Comparison of ENCODE assay signal across 25 cellular contexts in the genomic region with DNA sequence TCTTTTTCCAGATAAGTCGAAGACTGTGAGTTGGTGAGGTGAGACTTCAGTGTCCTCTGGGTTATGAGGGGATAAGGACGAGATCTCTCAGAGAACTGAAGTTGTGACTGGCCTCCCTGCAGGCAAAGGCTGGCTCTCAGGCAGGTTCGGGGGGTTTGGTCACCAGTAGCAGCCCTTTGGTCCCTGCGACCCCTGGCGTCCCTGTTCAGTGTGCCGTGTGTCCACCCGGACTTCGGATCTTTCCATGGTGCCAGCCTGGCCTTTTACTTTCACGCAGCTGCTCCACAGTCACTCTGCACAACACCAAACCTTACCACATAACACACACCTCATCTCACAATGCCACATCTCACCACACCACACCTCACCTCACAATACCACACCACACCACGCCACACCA.
DNase-seq lines count a peak whose midpoint lies in the region; ATAC-seq lines count a peak whose summit lies in the region.
"Had no signal": no experiment of that assay in that cellular context is flagged by ENCODE, and none has a peak within 500 bp of the region (broad histone marks: within the 10 kb centered on the region; RNA-seq: fewer than 3 reads in every experiment).

No MANE protein-coding gene starts in this region.

- DNase-seq in cardiac septum (ENCODE audit: low spot score) = peak; percentile 63
- DNase-seq in right cardiac atrium = no peak
- peak; percentile 30 for DNase-seq in ecto neural progenitor cell (ENCODE audit: low spot score)
- DNase-seq in iPS-NIHi7 (ENCODE audit: extremely low spot score) = peak; percentile 8
- peak; percentile 30 for DNase-seq in ureter (ENCODE audit: low spot score)
- no peak for DNase-seq in effector memory CD4-positive, alpha-beta T cell
- no peak for DNase-seq in SHP77 treated with DMSO at 0.1 percent for 48 hours (lab: John Stamatoyannopoulos, UW)
- DNase-seq: AML-193; CD4-positive, alpha-beta T cell; DMS53; GM23248; H9; Kasumi-1; MV-4-11; NCI-H1105; NCI-H1436 treated with DMSO at 0.1 percent for 48 hours; NCI-H187 treated with DMSO at 0.1 percent for 48 hours; NCI-H2107; NCI-H748 treated with DMSO at 0.1 percent for 48 hours; NK-92 treated with Interleukin-12 subunit alpha and Interleukin-12 subunit beta, amount 100 ng/mL, for 24 hours; PC-3; SJCRH30 had no signal

- no peaks in the 10 kb centered on the region for H3K27me3 ChIP-seq in right cardiac atrium (ENCODE audit: control insufficient read depth, insufficient read depth)
- no peaks in the 10 kb centered on the region for H3K27me3 ChIP-seq in effector memory CD4-positive, alpha-beta T cell (replicated peaks; ENCODE audit: control insufficient read depth, insufficient read depth, low read length, poor library complexity, severe bottlenecking)
- H3K27me3 ChIP-seq: BLaER1 treated with 17β-estradiol and CSF1 and Interleukin-3, amounts not matched to agents 10 nM and 100 nM; SJCRH30 had no signal

- no peak overlapping the region for H3K27ac ChIP-seq in right cardiac atrium (ENCODE audit: low read length)
- no peak overlapping the region for H3K27ac ChIP-seq in effector memory CD4-positive, alpha-beta T cell (ENCODE audit: insufficient read depth, low read length, poor library complexity, severe bottlenecking)
- H3K27ac ChIP-seq: A549; BLaER1 treated with 17β-estradiol and CSF1 and Interleukin-3, amounts not matched to agents 10 nM and 100 nM; GM23248; SJCRH30 had no signal

- no peak for ATAC-seq in right cardiac atrium
- ATAC-seq: A549, K562, PC-3 had no signal

- intact Hi-C loops in cardiac septum (cut with DNase I) = no loop called here
- intact Hi-C loops in right cardiac atrium (cut with DNase I) = no loop called here

- no peaks in the 10 kb centered on the region for H3K4me1 ChIP-seq in right cardiac atrium (ENCODE audit: control insufficient read depth, insufficient read depth, low read length)
- H3K4me1 ChIP-seq in effector memory CD4-positive, alpha-beta T cell (ENCODE audit: control insufficient read depth, insufficient read depth, low read length, poor library complexity, severe bottlenecking) = no peaks in the 10 kb centered on the region
- H3K4me1 ChIP-seq: A549; BLaER1 treated with 17β-estradiol and CSF1 and Interleukin-3, amounts not matched to agents 10 nM and 100 nM; SJCRH30 had no signal

- H3K4me3 ChIP-seq in right cardiac atrium (ENCODE audit: low read length) = no peak overlapping the region
- H3K4me3 ChIP-seq in effector memory CD4-positive, alpha-beta T cell (ENCODE audit: insufficient read depth, low read depth, low read length, poor library complexity, severe bottlenecking) = no peak overlapping the region
- H3K4me3 ChIP-seq: A549; BLaER1 treated with 17β-estradiol and CSF1 and Interleukin-3, amounts not matched to agents 10 nM and 100 nM; GM23248; K562; SJCRH30 had no signal

- H3K9me3 ChIP-seq in right cardiac atrium (ENCODE audit: control insufficient read depth, low read length) = no peaks in the 10 kb centered on the region
- no peaks in the 10 kb centered on the region for H3K9me3 ChIP-seq in effector memory CD4-positive, alpha-beta T cell (ENCODE audit: control insufficient read depth, low read length)
- H3K9me3 ChIP-seq: A549, SJCRH30 had no signal

- no peaks in the 10 kb centered on the region for H3K36me3 ChIP-seq in effector memory CD4-positive, alpha-beta T cell (ENCODE audit: control insufficient read depth, insufficient read depth, low read length)
- H3K36me3 ChIP-seq: BLaER1 treated with 17β-estradiol and CSF1 and Interleukin-3, amounts not matched to agents 10 nM and 100 nM; SJCRH30 had no signal

- WGBS in right cardiac atrium = 82% methylated on average over 10 of the region's 10 CpGs

Comparison
In these comparisons a context has a peak if more than half of its experiments do, and no peak if none do; other contexts are left out.
1. DNase-seq: peak in cardiac septum (single experiment), ecto neural progenitor cell (single experiment), iPS-NIHi7 (single experiment) and ureter (single experiment); none in right cardiac atrium (0 of 3), effector memory CD4-positive, alpha-beta T cell (0 of 3) and SHP77 treated with DMSO at 0.1 percent for 48 hours (single experiment).